In the genomic region with DNA sequence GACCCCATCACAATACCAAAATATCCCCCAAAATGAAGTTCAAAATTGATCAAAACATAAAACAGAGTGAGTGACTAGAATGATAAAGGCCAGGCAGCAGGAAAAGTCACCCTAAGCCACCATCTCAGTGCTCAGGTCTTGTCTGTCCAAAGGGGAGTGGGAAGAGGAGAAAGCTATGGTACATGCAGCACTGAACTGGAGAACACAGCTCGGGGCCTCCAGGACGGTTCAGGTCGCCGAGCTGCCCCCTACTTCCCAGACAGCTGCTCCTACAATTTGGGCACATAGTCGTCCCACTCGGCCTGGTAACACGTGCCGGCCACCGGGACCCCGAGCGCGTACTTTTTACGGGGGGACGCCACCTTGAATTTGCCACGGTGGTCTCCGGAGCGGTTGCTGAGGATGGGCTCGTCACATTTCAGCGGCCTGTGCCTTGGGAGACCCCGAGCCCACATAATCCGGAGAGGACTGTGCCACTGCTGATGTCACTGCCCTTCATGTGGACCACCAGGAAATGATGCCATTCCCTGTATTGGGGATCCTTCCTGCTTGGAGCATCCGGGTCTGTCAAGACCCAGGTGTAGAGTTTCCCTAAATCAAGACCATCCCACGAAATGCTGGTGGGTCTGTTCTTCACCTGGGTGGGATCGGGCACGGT, we compare ENCODE assay signal across 8 cellular contexts. TPM values are rescaled to one million over a fixed set of nuclear protein-coding genes. Genes with fewer than 3 reads are reported as not detected.
A peak's percentile ranks its signal among the peaks of the same experiment; 100 is the strongest.
DNase-seq lines count a peak whose midpoint lies in the region; ATAC-seq and TF ChIP-seq lines count a peak whose summit lies in the region.

No MANE protein-coding gene starts in this region.

- H3K9me3 ChIP-seq in thoracic aorta = no peaks in the 10 kb centered on the region

- H3K4me1 Mint-ChIP-seq in activated naive CD4-positive, alpha-beta T cell treated with anti-CD3 and anti-CD28 coated beads for 36 hours (ENCODE audit: low read depth) = peaks cover 2% of the 10 kb centered on the region
- peaks cover 2% of the 10 kb centered on the region for H3K4me1 Mint-ChIP-seq in activated naive CD8-positive, alpha-beta T cell treated with anti-CD3 and anti-CD28 coated beads for 36 hours

- peaks cover 0 to 6% of the 10 kb centered on the region in 2 donors for H3K4me1 ChIP-seq in thoracic aorta (ENCODE audit: control insufficient read depth in 1 of 2, low read depth in 2 of 2)

- H3K27ac ChIP-seq in thoracic aorta = no peak overlapping the region

- H3K27ac Mint-ChIP-seq in activated naive CD4-positive, alpha-beta T cell treated with anti-CD3 and anti-CD28 coated beads for 36 hours = no peak overlapping the region
- peak overlapping the region; percentile 42 for H3K27ac Mint-ChIP-seq in activated naive CD8-positive, alpha-beta T cell treated with anti-CD3 and anti-CD28 coated beads for 36 hours

- peaks cover 4% of the 10 kb centered on the region for H3K27me3 Mint-ChIP-seq in activated naive CD4-positive, alpha-beta T cell treated with anti-CD3 and anti-CD28 coated beads for 36 hours (ENCODE audit: low read depth)
- H3K27me3 Mint-ChIP-seq in activated naive CD8-positive, alpha-beta T cell treated with anti-CD3 and anti-CD28 coated beads for 36 hours = peaks cover 5% of the 10 kb centered on the region

- no peak for DNase-seq in activated naive CD4-positive, alpha-beta T cell treated with anti-CD3 and anti-CD28 coated beads for 36 hours
- DNase-seq in activated naive CD4-positive, alpha-beta T cell (lab: John Stamatoyannopoulos, UW) = no peak
- DNase-seq in activated naive CD8-positive, alpha-beta T cell treated with anti-CD3 and anti-CD28 coated beads for 36 hours = no peak
- DNase-seq in kidney epithelial cell (ENCODE audit: low read depth) (no peak), thoracic aorta (ENCODE audit: low spot score) (no peak), NCI-H748 (lab: John Stamatoyannopoulos, UW; ENCODE audit: unreplicated experiment) (no peak), glomerular visceral epithelial cell (ENCODE audit: extremely low spot score) (no peak)

- intact Hi-C loops in activated naive CD4-positive, alpha-beta T cell treated with anti-CD3 and anti-CD28 coated beads for 36 hours (cut with micrococcal nuclease) = loop anchor here (1.0 to 5.0 kb wide), 4 partner anchors 61 to 323 kb away; a partner anchor contains a TSS

- H3K9me3 Mint-ChIP-seq in activated naive CD4-positive, alpha-beta T cell treated with anti-CD3 and anti-CD28 coated beads for 36 hours = no peaks in the 10 kb centered on the region
- no peaks in the 10 kb centered on the region for H3K9me3 Mint-ChIP-seq in activated naive CD8-positive, alpha-beta T cell treated with anti-CD3 and anti-CD28 coated beads for 36 hours

- no peaks in the 10 kb centered on the region for H3K36me3 ChIP-seq in kidney epithelial cell (ENCODE audit: control insufficient read depth, insufficient read depth, low read length)
- no peaks in the 10 kb centered on the region for H3K36me3 ChIP-seq in thoracic aorta

- H3K4me3 ChIP-seq in kidney epithelial cell (ENCODE audit: low read depth, low read length) (peak overlapping the region; percentile 37), thoracic aorta (peak overlapping the region; percentile 66)

- no peak for TF ChIP-seq CTCF in kidney epithelial cell (IDR thresholded peaks at IDR 0.05; ENCODE audit: insufficient read depth, low read length, poor library complexity, severe bottlenecking)
- TF ChIP-seq CTCF in thoracic aorta (IDR thresholded peaks at IDR 0.05) = no peak

- peak overlapping the region; percentile 64 for H3K4me3 Mint-ChIP-seq in activated naive CD4-positive, alpha-beta T cell treated with anti-CD3 and anti-CD28 coated beads for 36 hours
- H3K4me3 Mint-ChIP-seq in activated naive CD8-positive, alpha-beta T cell treated with anti-CD3 and anti-CD28 coated beads for 36 hours = peak overlapping the region; percentile 62

- CTCF ChIA-PET in activated naive CD4-positive, alpha-beta T cell treated with anti-CD3 and anti-CD28 coated beads for 36 hours (lab: Charles Lee) = interaction anchor here (0.6 to 3.7 kb wide), 5 partner anchors 11 to 316 kb away, joined by 3 to 34 read pairs (median 3); no protein-coding TSS in a partner anchor

- ATAC-seq in thoracic aorta (ENCODE audit: insufficient number of reproducible peaks, low FRiP score, low read depth) (no peak), HG02981 (IDR thresholded peaks at IDR 0.05; ENCODE audit: unreplicated experiment) (no peak)

- H3K36me3 Mint-ChIP-seq in activated naive CD4-positive, alpha-beta T cell treated with anti-CD3 and anti-CD28 coated beads for 36 hours (ENCODE audit: low read depth) = no peaks in the 10 kb centered on the region
- H3K36me3 Mint-ChIP-seq in activated naive CD8-positive, alpha-beta T cell treated with anti-CD3 and anti-CD28 coated beads for 36 hours = no peaks in the 10 kb centered on the region

- H3K27me3 ChIP-seq in kidney epithelial cell (ENCODE audit: control insufficient read depth, insufficient read depth, low read length) = no peaks in the 10 kb centered on the region
- no peaks in the 10 kb centered on the region for H3K27me3 ChIP-seq in thoracic aorta (replicated peaks; ENCODE audit: insufficient read depth)

RNA-seq across cellular contexts. Expression of a gene that starts 31.6 kb away (rescaled TPM):
- total RNA-seq in activated naive CD4-positive, alpha-beta T cell treated with anti-CD3 and anti-CD28 coated beads for 36 hours = 1 to 10 TPM; 1.9 to 2.0 TPM
- total RNA-seq in activated naive CD8-positive, alpha-beta T cell treated with anti-CD3 and anti-CD28 coated beads for 36 hours = under 1 TPM; 0.86 to 0.97 TPM
- 3.7 and 6.5 TPM in 2 replicates for total RNA-seq in kidney epithelial cell
- total RNA-seq in thoracic aorta = 1 to 10 TPM in 1 of 2 donors, not detected in 1; 1.1 TPM
